In genomic region chr2:128260239-128261138, GRCh38 we compare ENCODE assay signal across 1 cellular context.
TF ChIP-seq lines count a peak whose summit lies in the region.

No MANE protein-coding gene starts in this region.

TF ChIP-seq in H1, 55 proteins besides CTCF, POLR2A, EP300 and RAD21 (continued from another document):
- TF ChIP-seq JUND (IDR thresholded peaks at IDR 0.05; ENCODE audit: low read length) = 0 out of 2 replicates have a peak, but pooled peaks have one; percentile 51
